29 cellular contexts compared by ENCODE assay signal in genomic region chr20:64278319-64278681, GRCh38.
"Had no signal": no experiment of that assay in that cellular context is flagged by ENCODE, and none has a peak within 500 bp of the region (broad histone marks: within the 10 kb centered on the region; RNA-seq: fewer than 3 reads in every experiment).

No MANE protein-coding gene starts in this region.

- H3K36me3 Mint-ChIP-seq: activated naive CD8-positive, alpha-beta T cell treated with anti-CD3 and anti-CD28 coated beads, Interleukin-2, amount 10 ng/mL, durations not matched to agents 7 days and 5 days had no signal

- H3K4me1 ChIP-seq: adrenal gland, breast epithelium had no signal

- H3K4me1 Mint-ChIP-seq: activated B cell treated with CpG ODN at 0.5 μM for 24 hours had no signal

- H3K27me3 Mint-ChIP-seq: activated B cell treated with CpG ODN at 0.5 μM for 24 hours, T-cell had no signal

- ATAC-seq: activated T-cell treated with anti-CD3 and anti-CD28 coated beads, Interleukin-2, amount 50 U/mL, for 72 hours; PC-3; T-cell had no signal

- H3K4me3 Mint-ChIP-seq: activated B cell treated with CpG ODN at 0.5 μM for 24 hours; activated CD4-positive, alpha-beta memory T cell treated with anti-CD3 and anti-CD28 coated beads, Interleukin-2, amount 10 ng/mL, durations not matched to agents 7 days and 5 days; activated naive CD8-positive, alpha-beta T cell treated with anti-CD3 and anti-CD28 coated beads, Interleukin-2, amount 10 ng/mL, durations not matched to agents 7 days and 5 days; activated T-cell treated with anti-CD3 and anti-CD28 coated beads, Interleukin-2, amount 50 U/mL, for 72 hours; T-cell had no signal

- H3K36me3 ChIP-seq: breast epithelium had no signal

- DNase-seq: activated B cell treated with CpG ODN at 0.5 μM for 24 hours; activated CD4-positive, alpha-beta memory T cell treated with anti-CD3 and anti-CD28 coated beads, Interleukin-2, amount 10 ng/mL, durations not matched to agents 7 days and 5 days; activated CD4-positive, alpha-beta T cell treated with anti-CD3 and anti-CD28 coated beads for 1 hour; activated CD4-positive, alpha-beta T cell treated with anti-CD3 and anti-CD28 coated beads, Interleukin-2, amount 50 U/mL, for 1 hour; activated gamma-delta T cell treated with Interleukin-2 at 50 U/mL for 16 hours; activated naive CD4-positive, alpha-beta T cell treated with anti-CD3 and anti-CD28 coated beads, Interleukin-2, amount 50 U/mL, for 16 hours; activated naive CD8-positive, alpha-beta T cell treated with anti-CD3 and anti-CD28 coated beads, Interleukin-2, amount 10 ng/mL, durations not matched to agents 7 days and 5 days; activated T-cell treated with anti-CD3 and anti-CD28 coated beads, Interleukin-2, amount 50 U/mL, for 72 hours; adrenal gland; anterior cingulate cortex; central memory CD4-positive, alpha-beta T cell; KG1; NCI-H1092 treated with DMSO at 0.1 percent for 48 hours; NCI-H1417 treated with DMSO at 0.1 percent for 48 hours; NCI-H1694; NCI-H2029; NCI-H2107; NCI-H2171 treated with DMSO at 0.1 percent for 48 hours; NCI-H226; NCI-H526; NCI-H774; PC-3; T-cell; T-helper 2 cell; T1000 had no signal

- H3K27ac Mint-ChIP-seq: activated B cell treated with CpG ODN at 0.5 μM for 24 hours; activated CD4-positive, alpha-beta memory T cell treated with anti-CD3 and anti-CD28 coated beads, Interleukin-2, amount 10 ng/mL, durations not matched to agents 7 days and 5 days; activated naive CD8-positive, alpha-beta T cell treated with anti-CD3 and anti-CD28 coated beads, Interleukin-2, amount 10 ng/mL, durations not matched to agents 7 days and 5 days; activated T-cell treated with anti-CD3 and anti-CD28 coated beads, Interleukin-2, amount 50 U/mL, for 72 hours; activated T-helper 2 cell treated with anti-CD3 and anti-CD28 coated beads, Interferon-gamma antibody, Interleukin-2, Interleukin-4, amounts not matched to agents 10 μg/mL and 5 μg/mL and 100 μg/mL, durations not matched to agents 14 hours and 24 hours and 36 hours; T-cell had no signal

- H3K27ac ChIP-seq: adrenal gland, breast epithelium, SK-N-MC had no signal

- FAIRE-seq: TTC549 had no signal

- H3K27me3 ChIP-seq: adrenal gland, breast epithelium had no signal

- H3K4me3 ChIP-seq: adrenal gland, breast epithelium, SK-N-MC had no signal

- H3K9me3 Mint-ChIP-seq: activated B cell treated with CpG ODN at 0.5 μM for 24 hours; activated CD4-positive, alpha-beta memory T cell treated with anti-CD3 and anti-CD28 coated beads, Interleukin-2, amount 10 ng/mL, durations not matched to agents 7 days and 5 days; activated naive CD8-positive, alpha-beta T cell treated with anti-CD3 and anti-CD28 coated beads, Interleukin-2, amount 10 ng/mL, durations not matched to agents 7 days and 5 days; activated T-cell treated with anti-CD3 and anti-CD28 coated beads, Interleukin-2, amount 50 U/mL, for 72 hours; activated T-helper 2 cell treated with anti-CD3 and anti-CD28 coated beads, Interferon-gamma antibody, Interleukin-2, Interleukin-4, amounts not matched to agents 10 μg/mL and 5 μg/mL and 100 μg/mL, durations not matched to agents 14 hours and 24 hours and 36 hours; T-cell had no signal

- H3K9me3 ChIP-seq: adrenal gland, breast epithelium had no signal
